In the genomic region with DNA sequence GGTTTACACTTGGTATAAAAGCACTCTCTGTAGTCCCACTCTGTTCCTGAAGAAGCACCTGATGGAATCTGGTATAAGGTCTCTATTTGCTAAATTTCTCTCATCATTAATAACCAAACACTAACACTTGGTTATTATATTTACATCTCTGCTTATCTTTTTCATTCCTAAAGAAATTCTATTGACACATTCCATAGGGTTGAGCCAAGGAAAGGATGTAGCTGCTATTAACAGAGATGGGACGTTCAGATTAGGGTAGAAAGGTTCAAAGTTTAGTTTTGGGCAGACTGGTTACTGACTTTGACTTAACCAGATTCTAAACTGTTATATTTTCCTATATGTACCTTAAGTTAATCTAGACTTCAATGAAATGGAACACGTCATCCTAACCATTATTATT, we compare ENCODE assay signal across 25 cellular contexts.
A peak's percentile ranks its signal among the peaks of the same experiment; 100 is the strongest.
DNase-seq lines count a peak whose midpoint lies in the region; FAIRE-seq and TF ChIP-seq lines count a peak whose summit lies in the region.
"Had no signal": no experiment of that assay in that cellular context is flagged by ENCODE, and none has a peak within 500 bp of the region (broad histone marks: within the 10 kb centered on the region; RNA-seq: fewer than 3 reads in every experiment).

No MANE protein-coding gene starts in this region.

- DNase-seq in T47D (ENCODE audit: low read depth in 1 of 2, low spot score in 1 of 2) (peak; percentile 17), mammary epithelial cell (no peak), Caco-2 (peak in 1 of 2 experiments; percentile 65), HuH-7 (ENCODE audit: low spot score) (peak; percentile 37), small intestine (peak; percentile 54), NCI-H446 treated with DMSO at 0.1 percent for 48 hours (lab: John Stamatoyannopoulos, UW) (no peak)
- no peak for DNase-seq in activated T-cell treated with anti-CD3 and anti-CD28 coated beads, Interleukin-2, amount 50 U/mL, for 48 hours
- DNase-seq: AML-193; CD4-positive, alpha-beta T cell; CD8-positive, alpha-beta T cell; DMS 273 treated with DMSO at 0.1 percent for 48 hours; DMS153; DMS53; DMS79; DND-41; EL; GDM1 had no signal

- peaks cover 23% of the 10 kb centered on the region for H3K9me3 Mint-ChIP-seq in Caco-2 (ENCODE audit: unreplicated experiment)
- H3K9me3 Mint-ChIP-seq: CD4-positive, alpha-beta T cell had no signal

- H3K4me1 ChIP-seq in mammary epithelial cell (ENCODE audit: insufficient read depth, low read length) = no peaks in the 10 kb centered on the region
- H3K4me1 ChIP-seq in Caco-2 = peaks cover 27% of the 10 kb centered on the region
- H3K4me1 ChIP-seq in small intestine (ENCODE audit: control insufficient read depth in 2 of 2, insufficient read depth in 1 of 2, low read depth in 1 of 2, low read length in 1 of 2) = no peaks in the 10 kb centered on the region
- H3K4me1 ChIP-seq: A549; BLaER1 treated with 17β-estradiol and CSF1 and Interleukin-3, amounts not matched to agents 10 nM and 100 nM had no signal

- no peak overlapping the region for H3K4me2 ChIP-seq in mammary epithelial cell (ENCODE audit: insufficient read depth, low read depth, low read length)
- H3K4me2 ChIP-seq: A549; BLaER1 treated with 17β-estradiol and CSF1 and Interleukin-3, amounts not matched to agents 10 nM and 100 nM had no signal

- H3K36me3 ChIP-seq in mammary epithelial cell (ENCODE audit: insufficient read depth, low read length) = no peaks in the 10 kb centered on the region
- peaks cover 16% of the 10 kb centered on the region for H3K36me3 ChIP-seq in Caco-2 (ENCODE audit: control insufficient read depth, insufficient read depth, low read length)
- H3K36me3 ChIP-seq in small intestine (ENCODE audit: control insufficient read depth in 2 of 2, insufficient read depth in 2 of 2, low read length in 2 of 2) = peaks cover 4 to 8% of the 10 kb centered on the region in 2 donors

- H3K9me3 ChIP-seq in mammary epithelial cell (replicated peaks; ENCODE audit: insufficient read depth, low read length) (peaks cover 9% of the 10 kb centered on the region), Caco-2 (peaks cover 24% of the 10 kb centered on the region), small intestine (ENCODE audit: control insufficient read depth, low read depth) (no peaks in the 10 kb centered on the region)

- no peaks in the 10 kb centered on the region for H3K27me3 Mint-ChIP-seq in Caco-2 (ENCODE audit: insufficient read depth, unreplicated experiment)
- H3K27me3 Mint-ChIP-seq: B cell; CD4-positive, alpha-beta T cell had no signal

- peaks cover 51% of the 10 kb centered on the region for H3K36me3 Mint-ChIP-seq in Caco-2 (ENCODE audit: insufficient read depth, unreplicated experiment)

- no TSS peak for BruUV-seq in mammary epithelial cell (replicated peaks; lab: Mats Ljungman, UMichigan)
- BruUV-seq in Caco-2 (replicated peaks; lab: Mats Ljungman, UMichigan) = no TSS peak

- H3K4me3 Mint-ChIP-seq in Caco-2 (ENCODE audit: unreplicated experiment) = peak overlapping the region; percentile 22
- H3K4me3 Mint-ChIP-seq: B cell; CD4-positive, alpha-beta T cell; CD8-positive, alpha-beta T cell had no signal

- H3K27ac ChIP-seq in mammary epithelial cell (ENCODE audit: insufficient read depth, low read depth, low read length) (no peak overlapping the region), small intestine (ENCODE audit: low read depth in 1 of 2, low read length in 1 of 2) (no peak overlapping the region)
- H3K27ac ChIP-seq: 22Rv1; A549; BLaER1 treated with 17β-estradiol and CSF1 and Interleukin-3, amounts not matched to agents 10 nM and 100 nM; C4-2B had no signal

- H4K20me1 ChIP-seq in mammary epithelial cell (ENCODE audit: insufficient read depth, low read length) = no peaks in the 10 kb centered on the region

- CTCF ChIA-PET in mammary epithelial cell (lab: Charles Lee; ENCODE audit: low non-redundant PET) = no interaction called here
- CTCF ChIA-PET in Caco-2 (lab: Charles Lee) = interaction anchor here (0.6 to 1.0 kb wide), 2 partner anchors 23 to 370 kb away, joined by 3 to 5 read pairs; no protein-coding TSS in a partner anchor

- H3K9ac ChIP-seq in mammary epithelial cell (ENCODE audit: insufficient read depth, low read length) = no peak overlapping the region
- H3K9ac ChIP-seq: BLaER1 treated with 17β-estradiol and CSF1 and Interleukin-3, amounts not matched to agents 10 nM and 100 nM had no signal

- H3K27me3 ChIP-seq in mammary epithelial cell (ENCODE audit: insufficient read depth, low read length) (no peaks in the 10 kb centered on the region), Caco-2 (replicated peaks; ENCODE audit: control insufficient read depth, insufficient read depth, low read length) (no peaks in the 10 kb centered on the region), small intestine (ENCODE audit: control insufficient read depth in 2 of 2, insufficient read depth in 2 of 2, low read length in 2 of 2) (no peaks in the 10 kb centered on the region)
- H3K27me3 ChIP-seq: BLaER1 treated with 17β-estradiol and CSF1 and Interleukin-3, amounts not matched to agents 10 nM and 100 nM had no signal

- in situ Hi-C loops in T47D (cut with HindIII; ENCODE audit: low pct_unique_long_range_greater_than_20kb, low sequenced_read_pairs) = no loop called here
- in situ Hi-C loops in mammary epithelial cell (cut with MboI; ENCODE audit: low sequenced_read_pairs in 2 of 2) = no loop called here

- no peaks in the 10 kb centered on the region for H3K79me2 ChIP-seq in mammary epithelial cell (ENCODE audit: insufficient read depth, low read length)

- no peak overlapping the region for H2AFZ ChIP-seq in mammary epithelial cell (ENCODE audit: low read depth, low read length)

- no peak overlapping the region for H3K4me3 ChIP-seq in mammary epithelial cell (replicated peaks in 1 of 3; ENCODE audit: insufficient read depth in 1 of 3, low read depth in 2 of 3, low read length in 3 of 3)
- H3K4me3 ChIP-seq in Caco-2 (ENCODE audit: low read depth, low read length) = no peak overlapping the region
- no peak overlapping the region for H3K4me3 ChIP-seq in small intestine (ENCODE audit: low read depth in 1 of 2, low read length in 2 of 2)
- H3K4me3 ChIP-seq: A549; BLaER1 treated with 17β-estradiol and CSF1 and Interleukin-3, amounts not matched to agents 10 nM and 100 nM; GM12878 had no signal

- TF ChIP-seq CTCF in mammary epithelial cell (conservative IDR thresholded peaks at IDR 0.05 in 1 of 2, IDR thresholded peaks at IDR 0.05 in 1 of 2; ENCODE audit: extremely low read depth in 1 of 2, insufficient read depth in 1 of 2, low read depth in 1 of 2, low read length in 2 of 2) (no peak), Caco-2 (IDR thresholded peaks at IDR 0.05; ENCODE audit: insufficient read depth in 1 of 2, low read depth in 1 of 2, low read length in 1 of 2, severe bottlenecking in 1 of 2, unreplicated experiment in 1 of 2) (no peak)

- POLR2A ChIA-PET in Caco-2 (lab: Charles Lee) = interaction anchor here (0.6 kb wide), 1 partner anchor 72 kb away, joined by 3 read pairs; no protein-coding TSS in a partner anchor

- 91% methylated on average over 2 of the region's 2 CpGs for WGBS in mammary epithelial cell (ENCODE audit: low coverage, missing lambda C conversion rate)
- WGBS in small intestine, 3 donors = 51 to 78% (median 76%) methylated on average over 2 of the region's 2 CpGs

- H3K4me1 Mint-ChIP-seq in Caco-2 (ENCODE audit: low read depth, unreplicated experiment) = peaks cover 21% of the 10 kb centered on the region

- intact Hi-C loops in mammary epithelial cell (cut with micrococcal nuclease) = no loop called here
- intact Hi-C loops in Caco-2 (cut with micrococcal nuclease; ENCODE audit: unreplicated experiment) = loop anchor here (1.0 to 2.0 kb wide), 2 partner anchors 24 to 72 kb away; no protein-coding TSS in a partner anchor

- FAIRE-seq in small intestine (lab: Jason Lieb, UNC) = no peak
- FAIRE-seq: A549, GM12878, GM12892, GM18507 had no signal

- H3K27ac Mint-ChIP-seq in Caco-2 (ENCODE audit: unreplicated experiment) = peak overlapping the region; percentile 39
- H3K27ac Mint-ChIP-seq: B cell; CD4-positive, alpha-beta T cell; CD8-positive, alpha-beta T cell had no signal

- dilution Hi-C loops in mammary epithelial cell (cut with HindIII; ENCODE audit: low sequenced_read_pairs) = no loop called here

Comparison
In these comparisons a context has a peak if more than half of its experiments do, and no peak if none do; other contexts are left out.
1. DNase-seq: peak in T47D (2 of 2), HuH-7 (single experiment) and small intestine (single experiment); none in mammary epithelial cell (single experiment), activated T-cell treated with anti-CD3 and anti-CD28 coated beads, Interleukin-2, amount 50 U/mL, for 48 hours (0 of 2) and NCI-H446 treated with DMSO at 0.1 percent for 48 hours (single experiment).